8 cellular contexts compared by ENCODE assay signal in genomic region chr11:12599408-12600143, GRCh38.
DNase-seq lines count a peak whose midpoint lies in the region; ATAC-seq and TF ChIP-seq lines count a peak whose summit lies in the region.

No MANE protein-coding gene starts in this region.

- intact Hi-C loops in psoas muscle (cut with DNase I): loop anchor here (2.0 to 10.0 kb wide), 4 partner anchors 73 to 293 kb away; partner anchors contain the start of gene TEAD1 (in 1 of the 2)

- peak; percentile 13 for DNase-seq in Ammon's horn (ENCODE audit: low spot score)
- peak; percentile 8 for DNase-seq in GM19240 (ENCODE audit: insufficient read length, low spot score)
- peak; percentile 8 for DNase-seq in NCI-H2227 treated with DMSO at 0.1 percent for 48 hours (lab: John Stamatoyannopoulos, UW)
- DNase-seq in activated CD8-positive, alpha-beta memory T cell treated with anti-CD3 and anti-CD28 coated beads, Interleukin-2, amount 50 U/mL, for 4 hours: peak; percentile 32
- peak in 1 of 2 donors; percentile 13 for DNase-seq in foreskin fibroblast
- DNase-seq in psoas muscle: peak; percentile 47 to 77
- DNase-seq in GOT3 (lab: John Stamatoyannopoulos, UW): no peak

- 55 to 64% (median 59%) methylated on average over 15 of the region's 15 CpGs for WGBS in psoas muscle, 3 donors

- H3K4me3 ChIP-seq in foreskin fibroblast (ENCODE audit: low read depth in 1 of 2, low read length in 2 of 2): no peak overlapping the region
- H3K4me3 ChIP-seq in psoas muscle: no peak overlapping the region

- H3K27me3 ChIP-seq in psoas muscle (ENCODE audit: insufficient read depth in 3 of 3, low read length in 2 of 3): no peaks in the 10 kb centered on the region

- no peaks in the 10 kb centered on the region for H3K4me1 ChIP-seq in psoas muscle

- TF ChIP-seq CTCF in foreskin fibroblast (IDR thresholded peaks at IDR 0.05; ENCODE audit: low read depth, low read length) (peak; percentile 17), psoas muscle (IDR thresholded peaks at IDR 0.05) (peak; percentile 81)

- H3K36me3 ChIP-seq in psoas muscle (ENCODE audit: insufficient read depth in 1 of 2, low read depth in 1 of 2): no peaks in the 10 kb centered on the region

- H3K9me3 ChIP-seq in psoas muscle: no peaks in the 10 kb centered on the region

- peak; percentile 81 to 96 (median 86) for ATAC-seq in psoas muscle
- no peak for ATAC-seq in HG02973 (IDR thresholded peaks at IDR 0.05; ENCODE audit: unreplicated experiment)

- H3K27ac ChIP-seq in psoas muscle: no peak overlapping the region
